25 cellular contexts compared by ENCODE assay signal in the genomic region with DNA sequence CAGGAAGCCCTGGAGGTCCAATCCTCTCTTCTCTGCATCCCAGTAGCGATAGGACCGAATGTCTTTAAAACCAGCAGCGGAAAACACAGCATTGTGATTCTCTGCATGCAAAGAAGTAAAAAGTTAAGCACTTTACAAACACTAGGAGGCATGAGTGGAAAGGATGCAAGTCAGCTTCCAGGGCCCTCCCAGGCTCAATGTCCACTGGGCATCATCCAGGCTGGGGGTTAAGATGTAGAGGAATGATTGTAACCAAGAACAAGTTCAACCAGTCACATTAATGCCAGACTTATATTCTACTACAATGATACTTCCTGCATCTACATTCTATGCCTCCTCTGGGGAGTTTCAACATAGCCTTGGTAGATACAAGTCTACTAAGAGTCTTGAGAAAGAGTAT. TPM values are rescaled to one million over a fixed set of nuclear protein-coding genes. Genes with fewer than 3 reads are reported as not detected.
DNase-seq lines count a peak whose midpoint lies in the region; ATAC-seq, FAIRE-seq and TF ChIP-seq lines count a peak whose summit lies in the region.
"Had no signal": no experiment of that assay in that cellular context is flagged by ENCODE, and none has a peak within 500 bp of the region (broad histone marks: within the 10 kb centered on the region; RNA-seq: fewer than 3 reads in every experiment).

No MANE protein-coding gene starts in this region.

- FAIRE-seq in HepG2 (lab: Jason Lieb, UNC): no peak
- FAIRE-seq: D721Med, GM18507 had no signal

- no peak for TF ChIP-seq RAD21 in HepG2 (CRISPR knock-in tag; IDR thresholded peaks at IDR 0.05)

- no peaks in the 10 kb centered on the region for H3K4me1 ChIP-seq in breast epithelium
- peaks cover 4% of the 10 kb centered on the region for H3K4me1 ChIP-seq in HepG2 (ENCODE audit: insufficient read depth, low read length)
- H3K4me1 ChIP-seq: SJSA1 had no signal

- H4K20me1 ChIP-seq in HepG2 (ENCODE audit: insufficient read depth, low read length): peaks cover 4% of the 10 kb centered on the region; the same call in 1 of the 2 replicates

- TF ChIP-seq EP300 in HepG2 (IDR thresholded peaks at IDR 0.05; ENCODE audit: low read depth in 2 of 2, low read length in 2 of 2) (no peak), HepG2 (CRISPR knock-in tag; IDR thresholded peaks at IDR 0.05; ENCODE audit: borderline replicate concordance) (no peak)

- POLR2A ChIA-PET in MCF 10A (lab: Yijun Ruan, JAX): interaction anchor here (2.4 kb wide), 1 partner anchor 24 kb away, joined by 7 read pairs; the partner anchor contains the start of gene GOT1
- POLR2A ChIA-PET in HepG2 (lab: Yijun Ruan, JAX): no interaction called here

- no peaks in the 10 kb centered on the region for H3K9me3 Mint-ChIP-seq in MCF 10A (ENCODE audit: unreplicated experiment)
- no peaks in the 10 kb centered on the region for H3K9me3 Mint-ChIP-seq in activated CD4-positive, alpha-beta T cell treated with anti-CD3 and anti-CD28 coated beads, Interleukin-2, amount 10 ng/mL, durations not matched to agents 24 days and 14 days
- H3K9me3 Mint-ChIP-seq: CD4-positive, alpha-beta T cell; GM23338; H9 had no signal

- H3K27ac Mint-ChIP-seq in MCF 10A (ENCODE audit: low read depth, unreplicated experiment): peak overlapping the region; percentile 49
- H3K27ac Mint-ChIP-seq in activated CD4-positive, alpha-beta T cell treated with anti-CD3 and anti-CD28 coated beads, Interleukin-2, amount 10 ng/mL, durations not matched to agents 24 days and 14 days: no peak overlapping the region
- H3K27ac Mint-ChIP-seq: CD4-positive, alpha-beta T cell; GM23338; H9 had no signal

- WGBS in HepG2 (ENCODE audit: low lambda C conversion rate): 98% methylated on average over 3 of the region's 3 CpGs

- no peaks in the 10 kb centered on the region for H3K27me3 ChIP-seq in breast epithelium
- no peaks in the 10 kb centered on the region for H3K27me3 ChIP-seq in HepG2 (ENCODE audit: control insufficient read depth in 1 of 2, insufficient read depth in 2 of 2, low read length in 2 of 2)
- H3K27me3 ChIP-seq: BLaER1 treated with 17β-estradiol and CSF1 and Interleukin-3, amounts not matched to agents 10 nM and 100 nM; SJSA1 had no signal

- H3K27me3 Mint-ChIP-seq in MCF 10A (ENCODE audit: insufficient read depth, unreplicated experiment): no peaks in the 10 kb centered on the region
- H3K27me3 Mint-ChIP-seq in activated CD4-positive, alpha-beta T cell treated with anti-CD3 and anti-CD28 coated beads, Interleukin-2, amount 10 ng/mL, durations not matched to agents 24 days and 14 days: no peaks in the 10 kb centered on the region
- H3K27me3 Mint-ChIP-seq: CD4-positive, alpha-beta T cell had no signal

- intact Hi-C loops in MCF 10A (cut with micrococcal nuclease): no loop called here
- intact Hi-C loops in breast epithelium (cut with DNase I; ENCODE audit: low total_unique reads): no loop called here
- intact Hi-C loops in HepG2 (cut with micrococcal nuclease; ENCODE audit: unreplicated experiment): no loop called here
- intact Hi-C loops in activated CD4-positive, alpha-beta T cell treated with anti-CD3 and anti-CD28 coated beads, Interleukin-2, amount 10 ng/mL, durations not matched to agents 24 days and 14 days (cut with micrococcal nuclease): no loop called here

- in situ Hi-C loops in HepG2 (cut with HindIII; ENCODE audit: extremely low pct_ligation_motif_present, low pct_unique_long_range_greater_than_20kb): no loop called here
- in situ Hi-C loops in ACHN (cut with HindIII; ENCODE audit: low pct_ligation_motif_present, low pct_unique_long_range_greater_than_20kb, low sequenced_read_pairs): no loop called here

- H3K9me3 ChIP-seq in breast epithelium (no peaks in the 10 kb centered on the region), HepG2 (ENCODE audit: low read length) (no peaks in the 10 kb centered on the region)
- H3K9me3 ChIP-seq: BLaER1 treated with 17β-estradiol and CSF1 and Interleukin-3, amounts not matched to agents 10 nM and 100 nM; SJSA1 had no signal

- H3K36me3 Mint-ChIP-seq in MCF 10A (ENCODE audit: insufficient read depth, unreplicated experiment): peaks cover 71% of the 10 kb centered on the region
- peaks cover 22% of the 10 kb centered on the region for H3K36me3 Mint-ChIP-seq in activated CD4-positive, alpha-beta T cell treated with anti-CD3 and anti-CD28 coated beads, Interleukin-2, amount 10 ng/mL, durations not matched to agents 24 days and 14 days (ENCODE audit: low read depth)

- TF ChIP-seq CTCF in MCF 10A (IDR thresholded peaks at IDR 0.05; ENCODE audit: unreplicated experiment) (no peak), breast epithelium (IDR thresholded peaks at IDR 0.05) (no peak), epithelial cell of proximal tubule (conservative IDR thresholded peaks at IDR 0.05; ENCODE audit: low read depth, low read length) (peak; percentile 21), HepG2 (CRISPR knock-in tag; IDR thresholded peaks at IDR 0.05) (peak; percentile 33)

- H3K27ac ChIP-seq in breast epithelium (no peak overlapping the region), HepG2 (ENCODE audit: extremely low read length, insufficient read depth, low read length) (no peak overlapping the region)
- H3K27ac ChIP-seq: BLaER1 treated with 17β-estradiol and CSF1 and Interleukin-3, amounts not matched to agents 10 nM and 100 nM; SJSA1 had no signal

- TF ChIP-seq POLR2A in breast epithelium (IDR thresholded peaks at IDR 0.05) (no peak), HepG2 (IDR thresholded peaks at IDR 0.05; ENCODE audit: insufficient read depth in 1 of 2, low read depth in 2 of 2, low read length in 2 of 2) (no peak)

- H3K36me3 ChIP-seq in breast epithelium (peaks cover 4% of the 10 kb centered on the region), HepG2 (replicated peaks in 1 of 2; ENCODE audit: control insufficient read depth in 1 of 2, insufficient read depth in 2 of 2, low read length in 2 of 2) (peaks cover 47 to 74% of the 10 kb centered on the region in 2 experiments)

- CTCF ChIA-PET in MCF 10A (lab: Yijun Ruan, JAX) (interaction anchor here (1.0 kb wide), 1 partner anchor 20 kb away, joined by 3 read pairs; no protein-coding TSS in a partner anchor), HepG2 (lab: Yijun Ruan, JAX; ENCODE audit: low intra/inter-chr PET ratio, low total read pairs) (no interaction called here)

- H3K4me2 ChIP-seq in HepG2 (ENCODE audit: low read depth, low read length): no peak overlapping the region
- H3K4me2 ChIP-seq: BLaER1 treated with 17β-estradiol and CSF1 and Interleukin-3, amounts not matched to agents 10 nM and 100 nM; GM23338 had no signal

- no peak overlapping the region for H2AFZ ChIP-seq in HepG2 (ENCODE audit: low read length)
- H2AFZ ChIP-seq: GM23338 had no signal

- peaks cover 16% of the 10 kb centered on the region for H3K79me2 ChIP-seq in HepG2 (ENCODE audit: insufficient read depth, low read length)

- H3K4me3 ChIP-seq in breast epithelium (no peak overlapping the region), epithelial cell of proximal tubule (ENCODE audit: low read depth, low read length) (no peak overlapping the region), HepG2 (replicated peaks in 1 of 3; ENCODE audit: insufficient read depth in 1 of 3, low read depth in 2 of 3, low read length in 3 of 3) (no peak overlapping the region)
- H3K4me3 ChIP-seq: BLaER1 treated with 17β-estradiol and CSF1 and Interleukin-3, amounts not matched to agents 10 nM and 100 nM; GM23338; SJSA1 had no signal

- H3K9ac ChIP-seq in HepG2 (ENCODE audit: insufficient read depth, low read depth, low read length): no peak overlapping the region
- H3K9ac ChIP-seq: BLaER1 treated with 17β-estradiol and CSF1 and Interleukin-3, amounts not matched to agents 10 nM and 100 nM had no signal

- BruUV-seq in MCF 10A (replicated peaks; lab: Mats Ljungman, UMichigan): no TSS peak
- no TSS peak for BruUV-seq in HepG2 (replicated peaks; lab: Mats Ljungman, UMichigan)

- H3K4me1 Mint-ChIP-seq in MCF 10A (ENCODE audit: insufficient read depth, unreplicated experiment): no peaks in the 10 kb centered on the region
- H3K4me1 Mint-ChIP-seq in activated CD4-positive, alpha-beta T cell treated with anti-CD3 and anti-CD28 coated beads, Interleukin-2, amount 10 ng/mL, durations not matched to agents 24 days and 14 days: peaks cover 3% of the 10 kb centered on the region
- H3K4me1 Mint-ChIP-seq: GM23338, H9 had no signal

- H3K4me3 Mint-ChIP-seq in MCF 10A (ENCODE audit: unreplicated experiment): no peak overlapping the region
- H3K4me3 Mint-ChIP-seq in activated CD4-positive, alpha-beta T cell treated with anti-CD3 and anti-CD28 coated beads, Interleukin-2, amount 10 ng/mL, durations not matched to agents 24 days and 14 days: no peak overlapping the region
- H3K4me3 Mint-ChIP-seq: CD4-positive, alpha-beta T cell; GM23338; H9 had no signal

- no peak for DNase-seq in MCF 10A (ENCODE audit: unreplicated experiment)
- DNase-seq in breast epithelium (ENCODE audit: low spot score in 2 of 2): no peak
- no peak for DNase-seq in epithelial cell of proximal tubule (ENCODE audit: low read depth)
- no peak for DNase-seq in HepG2 (ENCODE audit: low spot score)
- DNase-seq in NCI-H2081 treated with DMSO at 0.1 percent for 48 hours (lab: John Stamatoyannopoulos, UW): no peak
- DNase-seq in activated CD4-positive, alpha-beta T cell treated with anti-CD3 and anti-CD28 coated beads, Interleukin-2, amount 10 ng/mL, durations not matched to agents 24 days and 14 days: no peak
- no peak for DNase-seq in ACHN
- DNase-seq: AML-193; CD4-positive, alpha-beta T cell; DMS53; H9; Karpas-422; NCI-H1105 treated with DMSO at 0.1 percent for 48 hours; NCI-H146; NCI-H1930; NCI-H446; NCI-H524 treated with DMSO at 0.1 percent for 48 hours; NCI-H774; NK-92 treated with Interleukin-12 subunit alpha and Interleukin-12 subunit beta, amount 100 ng/mL, for 24 hours; PC-3 had no signal

- ATAC-seq in HepG2: peak; percentile 54
- ATAC-seq: GM23338, PC-3 had no signal

RNA-seq across cellular contexts. Expression of gene GOT1, which starts 24.3 kb away (rescaled TPM):
- total RNA-seq in MCF 10A (2022) (163 and 184 TPM in 2 replicates), breast epithelium (10 to 100 TPM; 13.9 to 18.4 (median 15.7) TPM), epithelial cell of proximal tubule (51.0 and 81.0 TPM in 2 replicates), HepG2 (2016; rRNA removed; fragmentation: Illumina TruSeq; extraction: Trizol) (102 and 138 TPM in 2 replicates)
- 28.5 and 30.6 TPM in 2 replicates for total RNA-seq in HepG2 (2016; cell fraction: cytosol; rRNA removed; fragmentation: Illumina TruSeq; extraction: Trizol; ENCODE audit: low read depth)
- 105 and 133 TPM in 2 replicates for total RNA-seq in HepG2 (2016; cell fraction: insoluble cytoplasmic fraction; rRNA removed; fragmentation: Illumina TruSeq; extraction: Trizol)
- 30.1 and 35.1 TPM in 2 replicates for total RNA-seq in HepG2 (2016; cell fraction: membrane; rRNA removed; fragmentation: Illumina TruSeq; extraction: Trizol)
- 41.3 and 49.6 TPM in 2 replicates for total RNA-seq in HepG2 (2016; cell fraction: nucleus; rRNA removed; fragmentation: Illumina TruSeq; extraction: Trizol)
- polyA plus RNA-seq in HepG2 (2011; rRNA removed): 81.2 and 108 TPM in 2 replicates
- polyA plus RNA-seq in HepG2 (2011; cell fraction: cytosol; rRNA removed): 60.2 and 68.1 TPM in 2 replicates
- 40.4 and 52.4 TPM in 2 replicates for polyA plus RNA-seq in HepG2 (2011; cell fraction: nucleus; rRNA removed)
- polyA plus RNA-seq in HepG2 (2012): 92.4 and 114 TPM in 2 replicates
- polyA plus RNA-seq in HepG2 (2016; cell fraction: cytosol; fragmentation: Illumina TruSeq; extraction: Trizol; ENCODE audit: low read depth): 18.3 and 21.0 TPM in 2 replicates
- 135 and 142 TPM in 2 replicates for polyA plus RNA-seq in HepG2 (2016; cell fraction: insoluble cytoplasmic fraction; fragmentation: Illumina TruSeq; extraction: Trizol; ENCODE audit: low read depth)
- 21.5 and 28.1 TPM in 2 replicates for polyA plus RNA-seq in HepG2 (2016; cell fraction: membrane; fragmentation: Illumina TruSeq; extraction: Trizol; ENCODE audit: low read depth)
- 59.9 and 72.8 TPM in 2 replicates for polyA plus RNA-seq in HepG2 (2016; cell fraction: nucleus; fragmentation: Illumina TruSeq; extraction: Trizol; ENCODE audit: insufficient read depth, low read depth)
- polyA minus RNA-seq in HepG2 (2011; rRNA and poly(A)+ RNA removed; ENCODE audit: low replicate concordance): 39.6 and 69.8 TPM in 2 replicates
- polyA minus RNA-seq in HepG2 (2011; cell fraction: cytosol; rRNA and poly(A)+ RNA removed): 71.8 and 90.7 TPM in 2 replicates
- 41.1 and 59.3 TPM in 2 replicates for polyA minus RNA-seq in HepG2 (2011; cell fraction: nucleus; rRNA and poly(A)+ RNA removed)
- total RNA-seq in activated CD4-positive, alpha-beta T cell treated with anti-CD3 and anti-CD28 coated beads, Interleukin-2, amount 10 ng/mL, durations not matched to agents 24 days and 14 days: 37.2 and 38.0 TPM in 2 replicates

Comparison
In these comparisons a context has a peak if more than half of its experiments do, and no peak if none do; other contexts are left out.
1. CTCF ChIP-seq: peak in epithelial cell of proximal tubule (single experiment) and HepG2 (single experiment); none in MCF 10A (single experiment) and breast epithelium (0 of 3).